In genomic region chr21:33237446-33237845, GRCh38 we compare ENCODE assay signal across 15 cellular contexts. TPM values are rescaled to one million over a fixed set of nuclear protein-coding genes. Genes with fewer than 3 reads are reported as not detected.
DNase-seq lines count a peak whose midpoint lies in the region; ATAC-seq, FAIRE-seq and TF ChIP-seq lines count a peak whose summit lies in the region.
"Had no signal": no experiment of that assay in that cellular context is flagged by ENCODE, and none has a peak within 500 bp of the region (broad histone marks: within the 10 kb centered on the region; RNA-seq: fewer than 3 reads in every experiment).

No MANE protein-coding gene starts in this region.

- no peak overlapping the region for H3K4me3 ChIP-seq in naive thymus-derived CD4-positive, alpha-beta T cell (ENCODE audit: low read length)
- H3K4me3 ChIP-seq: thyroid gland had no signal

- no peak for ATAC-seq in activated CD8-positive, alpha-beta T cell treated with anti-CD3 and anti-CD28 coated beads for 36 hours
- no peak for ATAC-seq in naive thymus-derived CD4-positive, alpha-beta T cell
- no peak for ATAC-seq in GM21528 (IDR thresholded peaks at IDR 0.05; ENCODE audit: low FRiP score, unreplicated experiment)
- ATAC-seq in GM19395 (IDR thresholded peaks at IDR 0.05; ENCODE audit: unreplicated experiment) = no peak

- H3K4me1 ChIP-seq in naive thymus-derived CD4-positive, alpha-beta T cell (ENCODE audit: control insufficient read depth in 2 of 2, insufficient read depth in 2 of 2, low read length in 2 of 2) = peaks cover 73 to 82% of the 10 kb centered on the region in 2 donors

- no peak for TF ChIP-seq CTCF in activated CD8-positive, alpha-beta T cell treated with anti-CD3 and anti-CD28 coated beads for 36 hours (IDR thresholded peaks at IDR 0.05)

- H3K4me3 Mint-ChIP-seq in T-helper 1 cell treated with Interleukin-12 subunit alpha and Interleukin-12 subunit beta and Interleukin-4 antibody, amounts not matched to agents 30 μg/mL and 1 μg/mL, for 36 hours = peak overlapping the region; percentile 2
- no peak overlapping the region for H3K4me3 Mint-ChIP-seq in activated CD8-positive, alpha-beta T cell treated with anti-CD3 and anti-CD28 coated beads for 36 hours
- H3K4me3 Mint-ChIP-seq in naive thymus-derived CD4-positive, alpha-beta T cell = peak overlapping the region in 9 of 10 donors; percentile 7 to 84 (median 57)

- peaks cover 35% of the 10 kb centered on the region for H3K36me3 Mint-ChIP-seq in T-helper 1 cell treated with Interleukin-12 subunit alpha and Interleukin-12 subunit beta and Interleukin-4 antibody, amounts not matched to agents 30 μg/mL and 1 μg/mL, for 36 hours (ENCODE audit: low read depth)
- peaks cover 31% of the 10 kb centered on the region for H3K36me3 Mint-ChIP-seq in activated CD8-positive, alpha-beta T cell treated with anti-CD3 and anti-CD28 coated beads for 36 hours (ENCODE audit: low read depth)
- H3K36me3 Mint-ChIP-seq in naive thymus-derived CD4-positive, alpha-beta T cell = peaks cover 4 to 47% (median 22%) of the 10 kb centered on the region in 5 donors

- TF ChIP-seq POLR2A in GM12892 (IDR thresholded peaks at IDR 0.05; ENCODE audit: low read depth, low read length) = 0 out of 2 replicates have a peak, but pooled peaks have one; percentile 4

- peaks cover 57% of the 10 kb centered on the region for H3K4me1 Mint-ChIP-seq in T-helper 1 cell treated with Interleukin-12 subunit alpha and Interleukin-12 subunit beta and Interleukin-4 antibody, amounts not matched to agents 30 μg/mL and 1 μg/mL, for 36 hours (ENCODE audit: low read depth)
- peaks cover 85% of the 10 kb centered on the region for H3K4me1 Mint-ChIP-seq in activated CD8-positive, alpha-beta T cell treated with anti-CD3 and anti-CD28 coated beads for 36 hours (ENCODE audit: low read depth)
- peaks cover 72 to 97% (median 91%) of the 10 kb centered on the region in 7 donors for H3K4me1 Mint-ChIP-seq in naive thymus-derived CD4-positive, alpha-beta T cell

- no peaks in the 10 kb centered on the region for H3K27me3 ChIP-seq in naive thymus-derived CD4-positive, alpha-beta T cell (ENCODE audit: control insufficient read depth in 2 of 2, insufficient read depth in 2 of 2, low read length in 2 of 2)
- H3K27me3 ChIP-seq: thyroid gland had no signal

- intact Hi-C loops in activated CD8-positive, alpha-beta T cell treated with anti-CD3 and anti-CD28 coated beads for 36 hours (cut with micrococcal nuclease) = loop anchor here (5.0 kb wide), 1 partner anchor 145 kb away; no protein-coding TSS in a partner anchor
- intact Hi-C loops in naive thymus-derived CD4-positive, alpha-beta T cell (cut with micrococcal nuclease) = loop anchor here in 1 of 2 donors (10.0 kb wide), 2 partner anchors 127 to 237 kb away; partner anchors contain the start of gene TMEM50B

- no peaks in the 10 kb centered on the region for H3K27me3 Mint-ChIP-seq in T-helper 1 cell treated with Interleukin-12 subunit alpha and Interleukin-12 subunit beta and Interleukin-4 antibody, amounts not matched to agents 30 μg/mL and 1 μg/mL, for 36 hours (ENCODE audit: low read depth)
- no peaks in the 10 kb centered on the region for H3K27me3 Mint-ChIP-seq in activated CD8-positive, alpha-beta T cell treated with anti-CD3 and anti-CD28 coated beads for 36 hours
- H3K27me3 Mint-ChIP-seq in naive thymus-derived CD4-positive, alpha-beta T cell = no peaks in the 10 kb centered on the region

- peak overlapping the region; percentile 82 for H3K27ac Mint-ChIP-seq in T-helper 1 cell treated with Interleukin-12 subunit alpha and Interleukin-12 subunit beta and Interleukin-4 antibody, amounts not matched to agents 30 μg/mL and 1 μg/mL, for 36 hours
- peak overlapping the region; percentile 92 for H3K27ac Mint-ChIP-seq in activated CD8-positive, alpha-beta T cell treated with anti-CD3 and anti-CD28 coated beads for 36 hours
- H3K27ac Mint-ChIP-seq in naive thymus-derived CD4-positive, alpha-beta T cell = peak overlapping the region; percentile 57 to 96 (median 88)

- CTCF ChIA-PET in activated CD8-positive, alpha-beta T cell treated with anti-CD3 and anti-CD28 coated beads for 36 hours (lab: Charles Lee) = interaction anchor here (1.0 to 1.1 kb wide), 2 partner anchors 23 to 124 kb away, joined by 3 read pairs; no protein-coding TSS in a partner anchor
- CTCF ChIA-PET in naive thymus-derived CD4-positive, alpha-beta T cell (lab: Charles Lee) = interaction anchor here (0.7 kb wide), 1 partner anchor 79 kb away, joined by 5 read pairs; no protein-coding TSS in a partner anchor

- DNase-seq in T-helper 1 cell (no peak), GM12892 (ENCODE audit: insufficient read length) (no peak), NAMALWA (ENCODE audit: low spot score) (no peak)
- no peak for DNase-seq in activated CD8-positive, alpha-beta T cell treated with anti-CD3 and anti-CD28 coated beads for 36 hours
- no peak for DNase-seq in naive thymus-derived CD4-positive, alpha-beta T cell
- DNase-seq: Calu3, NCI-H510A, RPMI8226, small intestine, T1000, thyroid gland had no signal

- peak overlapping the region; percentile 27 for H3K27ac ChIP-seq in naive thymus-derived CD4-positive, alpha-beta T cell (ENCODE audit: low read depth, low read length)
- H3K27ac ChIP-seq: thyroid gland had no signal

- POLR2A ChIA-PET in activated CD8-positive, alpha-beta T cell treated with anti-CD3 and anti-CD28 coated beads for 36 hours (lab: Charles Lee) = interaction anchor here (1.1 to 2.2 kb wide), 2 partner anchors 12 to 117 kb away, joined by 3 to 7 read pairs; no protein-coding TSS in a partner anchor
- POLR2A ChIA-PET in naive thymus-derived CD4-positive, alpha-beta T cell (lab: Charles Lee) = interaction anchor here (0.6 to 4.8 kb wide), 5 partner anchors 9 to 124 kb away, joined by 3 to 39 read pairs (median 4); partner anchors contain the start of gene IFNAR2

- H3K9me3 Mint-ChIP-seq in T-helper 1 cell treated with Interleukin-12 subunit alpha and Interleukin-12 subunit beta and Interleukin-4 antibody, amounts not matched to agents 30 μg/mL and 1 μg/mL, for 36 hours = no peaks in the 10 kb centered on the region
- H3K9me3 Mint-ChIP-seq in activated CD8-positive, alpha-beta T cell treated with anti-CD3 and anti-CD28 coated beads for 36 hours = no peaks in the 10 kb centered on the region
- no peaks in the 10 kb centered on the region for H3K9me3 Mint-ChIP-seq in naive thymus-derived CD4-positive, alpha-beta T cell

- H3K9me3 ChIP-seq in naive thymus-derived CD4-positive, alpha-beta T cell (ENCODE audit: control insufficient read depth in 2 of 3, low read length in 3 of 3) = no peaks in the 10 kb centered on the region
- H3K9me3 ChIP-seq: thyroid gland had no signal

- no peak for FAIRE-seq in GM12892 (lab: Jason Lieb, UNC)
- FAIRE-seq: astrocyte, small intestine had no signal

- H3K36me3 ChIP-seq in naive thymus-derived CD4-positive, alpha-beta T cell (ENCODE audit: control insufficient read depth in 2 of 3, insufficient read depth in 3 of 3, low read length in 3 of 3) = peaks cover 0 to 4% (median 0%) of the 10 kb centered on the region in 3 experiments
- H3K36me3 ChIP-seq: thyroid gland had no signal

RNA-seq across cellular contexts. Expression of gene IFNAR2, which starts 7.7 kb away (rescaled TPM):
- 50.3 TPM for polyA plus RNA-seq in GM12892 (2012; ENCODE audit: missing spikeins)
- 10 to 100 TPM; 34.3 to 38.6 TPM for total RNA-seq in activated CD8-positive, alpha-beta T cell treated with anti-CD3 and anti-CD28 coated beads for 36 hours
- total RNA-seq in naive thymus-derived CD4-positive, alpha-beta T cell = 10 to 100 TPM; 44.9 to 85.8 (median 60.8) TPM
- polyA plus RNA-seq in naive thymus-derived CD4-positive, alpha-beta T cell = 10 to 100 TPM; 77.3 to 90.2 TPM

RNA-seq across cellular contexts. Expression of gene IL10RB, which starts 28.7 kb away (rescaled TPM):
- polyA plus RNA-seq in GM12892 (2012; ENCODE audit: missing spikeins) = 31.1 TPM
- total RNA-seq in activated CD8-positive, alpha-beta T cell treated with anti-CD3 and anti-CD28 coated beads for 36 hours = 10 to 100 TPM; 25.0 to 30.5 TPM
- total RNA-seq in naive thymus-derived CD4-positive, alpha-beta T cell = 10 to 100 TPM; 17.6 to 35.0 (median 27.2) TPM
- polyA plus RNA-seq in naive thymus-derived CD4-positive, alpha-beta T cell = 10 to 100 TPM; 47.2 to 51.4 TPM
